In genomic region chrX:11259437-11259836, GRCh38 we compare ENCODE assay signal across 33 cellular contexts. TPM values are rescaled to one million over a fixed set of nuclear protein-coding genes. Genes with fewer than 3 reads are reported as not detected.
"Had no signal": no experiment of that assay in that cellular context is flagged by ENCODE, and none has a peak within 500 bp of the region (broad histone marks: within the 10 kb centered on the region; RNA-seq: fewer than 3 reads in every experiment).

No MANE protein-coding gene starts in this region.

- H3K27ac Mint-ChIP-seq: endodermal cell; natural killer cell; stimulated activated effector memory CD8-positive, alpha-beta T cell treated with anti-CD3 and anti-CD28 coated beads, Interleukin-12 subunit alpha, Interleukin-12 subunit beta, amount 100 ng/mL, for 72 hours had no signal

- DNase-seq: effector CD8-positive, alpha-beta T cell; endodermal cell; foreskin fibroblast; gastrocnemius medialis; head of caudate nucleus; left ventricle myocardium superior; lower lobe of right lung; natural killer cell; occipital lobe; ovary; posterior cingulate gyrus; psoas muscle; right cardiac atrium; sigmoid colon; stimulated activated CD4-positive, alpha-beta T cell treated with anti-CD3 and anti-CD28 coated beads, Interleukin-2, amount 100 ng/mL, for 24 hours; stimulated activated CD4-positive, alpha-beta T cell treated with anti-CD3 and anti-CD28 coated beads, Interleukin-4, amount 100 ng/mL, for 24 hours; stimulated activated naive CD4-positive, alpha-beta T cell treated with Interleukin-2 at 50 U/mL for 16 hours; stomach; thyroid gland; trophoblast cell had no signal

- H3K4me3 ChIP-seq: gastrocnemius medialis, lower lobe of right lung, ovary, psoas muscle, sigmoid colon, stomach, thyroid gland, vagina had no signal

- H3K36me3 Mint-ChIP-seq: natural killer cell; stimulated activated effector memory CD8-positive, alpha-beta T cell treated with anti-CD3 and anti-CD28 coated beads, Interleukin-12 subunit alpha, Interleukin-12 subunit beta, amount 100 ng/mL, for 72 hours had no signal

- ATAC-seq: esophagus mucosa; gastrocnemius medialis; left ventricle myocardium superior; lower lobe of right lung; natural killer cell; psoas muscle; right cardiac atrium; stimulated activated effector memory CD8-positive, alpha-beta T cell treated with anti-CD3 and anti-CD28 coated beads, Interleukin-12 subunit alpha, Interleukin-12 subunit beta, amount 100 ng/mL, for 72 hours had no signal

- H3K27ac ChIP-seq: epithelial cell of prostate, gastrocnemius medialis, lower lobe of right lung, ovary, psoas muscle, sigmoid colon, stomach, thyroid gland, vagina had no signal

- H3K4me1 ChIP-seq: gastrocnemius medialis, lower lobe of right lung, psoas muscle, stomach, thyroid gland, vagina had no signal

- H3K4me3 Mint-ChIP-seq: endodermal cell; natural killer cell; stimulated activated effector memory CD8-positive, alpha-beta T cell treated with anti-CD3 and anti-CD28 coated beads, Interleukin-12 subunit alpha, Interleukin-12 subunit beta, amount 100 ng/mL, for 72 hours had no signal

- H3K4me1 Mint-ChIP-seq: endodermal cell; natural killer cell; stimulated activated effector memory CD8-positive, alpha-beta T cell treated with anti-CD3 and anti-CD28 coated beads, Interleukin-12 subunit alpha, Interleukin-12 subunit beta, amount 100 ng/mL, for 72 hours had no signal

- H3K27me3 ChIP-seq: gastrocnemius medialis, ovary, sigmoid colon, stomach, thyroid gland, vagina had no signal

- H3K36me3 ChIP-seq: gastrocnemius medialis, lower lobe of right lung, ovary, sigmoid colon, stomach, thyroid gland, vagina had no signal

- H3K9me3 ChIP-seq: gastrocnemius medialis, lower lobe of right lung, ovary, psoas muscle, sigmoid colon, stomach, thyroid gland, vagina had no signal

RNA-seq across cellular contexts. Expression of gene AMELX, which starts 33.8 kb away (rescaled TPM):
- total RNA-seq: endodermal cell, esophagus mucosa, gastrocnemius medialis, glomerular endothelial cell, left ventricle myocardium superior, lower lobe of right lung, mononuclear cell, natural killer cell, occipital lobe, ovary, psoas muscle, renal cortical epithelial cell, right cardiac atrium, sigmoid colon, skeletal muscle tissue, stomach, subcutaneous adipose tissue, temporal lobe, thyroid gland, ureter, vagina had no signal
- polyA plus RNA-seq: keratinocyte, neural cell, ovary, psoas muscle, right cardiac atrium, sigmoid colon, stomach had no signal
